Comparison of ENCODE assay signal across 15 cellular contexts in genomic region chr18:40917096-40917495, GRCh38.
"Had no signal": no experiment of that assay in that cellular context is flagged by ENCODE, and none has a peak within 500 bp of the region (broad histone marks: within the 10 kb centered on the region; RNA-seq: fewer than 3 reads in every experiment).

No MANE protein-coding gene starts in this region.

- H3K4me1 Mint-ChIP-seq: naive thymus-derived CD8-positive, alpha-beta T cell; stimulated activated memory B cell treated with anti-CD40 and anti-IgM and Interleukin-4, amounts not matched to agents 10 μg/mL and 1 μg/mL and 100 μg/mL, for 72 hours had no signal

- H3K27ac ChIP-seq: brain microvascular endothelial cell, dorsolateral prefrontal cortex, right atrium auricular region, spleen, tibial nerve had no signal

- DNase-seq: activated CD4-positive, alpha-beta T cell treated with anti-CD3 and anti-CD28 coated beads for 4 hours; activated naive CD4-positive, alpha-beta T cell treated with anti-CD3 and anti-CD28 coated beads for 36 hours; amniotic stem cell; brain microvascular endothelial cell; dorsolateral prefrontal cortex; hippocampal formation; mucosa of descending colon; naive thymus-derived CD8-positive, alpha-beta T cell; nucleus accumbens; spleen; stimulated activated CD4-positive, alpha-beta T cell treated with anti-CD3 and anti-CD28 coated beads, Interleukin-1b, Interleukin-23, amount 100 ng/mL, for 48 hours; T-helper 9 cell had no signal

- H3K4me1 ChIP-seq: right atrium auricular region, spleen, tibial nerve had no signal

- H3K27ac Mint-ChIP-seq: activated naive CD4-positive, alpha-beta T cell treated with anti-CD3 and anti-CD28 coated beads for 36 hours; naive thymus-derived CD8-positive, alpha-beta T cell; stimulated activated memory B cell treated with anti-CD40 and anti-IgM and Interleukin-4, amounts not matched to agents 10 μg/mL and 1 μg/mL and 100 μg/mL, for 72 hours had no signal

- H3K9me3 ChIP-seq: mucosa of descending colon, right atrium auricular region, spleen, tibial nerve had no signal

- H3K27me3 Mint-ChIP-seq: naive thymus-derived CD8-positive, alpha-beta T cell; stimulated activated memory B cell treated with anti-CD40 and anti-IgM and Interleukin-4, amounts not matched to agents 10 μg/mL and 1 μg/mL and 100 μg/mL, for 72 hours had no signal

- H3K27me3 ChIP-seq: brain microvascular endothelial cell, dorsolateral prefrontal cortex, right atrium auricular region, spleen, tibial nerve had no signal

- H3K4me3 ChIP-seq: dorsolateral prefrontal cortex, mucosa of descending colon, right atrium auricular region, spleen, tibial nerve had no signal

- H3K9me3 Mint-ChIP-seq: stimulated activated memory B cell treated with anti-CD40 and anti-IgM and Interleukin-4, amounts not matched to agents 10 μg/mL and 1 μg/mL and 100 μg/mL, for 72 hours had no signal

- H3K4me3 Mint-ChIP-seq: activated naive CD4-positive, alpha-beta T cell treated with anti-CD3 and anti-CD28 coated beads for 36 hours; naive thymus-derived CD8-positive, alpha-beta T cell; stimulated activated memory B cell treated with anti-CD40 and anti-IgM and Interleukin-4, amounts not matched to agents 10 μg/mL and 1 μg/mL and 100 μg/mL, for 72 hours had no signal

- H3K36me3 Mint-ChIP-seq: naive thymus-derived CD8-positive, alpha-beta T cell; stimulated activated memory B cell treated with anti-CD40 and anti-IgM and Interleukin-4, amounts not matched to agents 10 μg/mL and 1 μg/mL and 100 μg/mL, for 72 hours had no signal

- ATAC-seq: mucosa of descending colon; naive thymus-derived CD8-positive, alpha-beta T cell; stimulated activated memory B cell treated with anti-CD40 and anti-IgM and Interleukin-4, amounts not matched to agents 10 μg/mL and 1 μg/mL and 100 μg/mL, for 72 hours had no signal

- H3K36me3 ChIP-seq: brain microvascular endothelial cell, right atrium auricular region, spleen, tibial nerve had no signal
